9 cellular contexts compared by ENCODE assay signal in the genomic region with DNA sequence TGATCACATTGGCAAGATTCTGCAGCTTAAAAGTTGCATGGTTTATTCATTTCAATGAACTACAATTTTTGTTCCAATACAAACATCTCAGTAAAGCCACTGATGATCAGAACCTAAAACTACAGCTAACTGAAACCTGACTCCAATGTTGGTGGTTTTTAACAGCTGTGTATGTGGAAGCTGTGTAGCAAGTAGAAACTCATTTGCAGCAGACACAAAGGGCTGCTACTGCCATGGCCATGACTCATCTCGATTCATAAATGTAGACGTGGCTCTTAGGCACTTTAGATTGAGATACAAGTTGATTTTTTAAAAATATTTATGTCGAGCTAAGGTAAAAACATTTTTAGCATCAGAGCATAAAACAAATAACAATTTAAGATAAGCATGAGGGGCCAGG. TPM values are rescaled to one million over a fixed set of nuclear protein-coding genes. Genes with fewer than 3 reads are reported as not detected.
DNase-seq lines count a peak whose midpoint lies in the region; ATAC-seq lines count a peak whose summit lies in the region.
"Had no signal": no experiment of that assay in that cellular context is flagged by ENCODE, and none has a peak within 500 bp of the region (broad histone marks: within the 10 kb centered on the region; RNA-seq: fewer than 3 reads in every experiment).

No MANE protein-coding gene starts in this region.

- H3K27ac Mint-ChIP-seq in activated T-helper 1 cell treated with anti-CD3 and anti-CD28 coated beads, Interleukin-12 subunit alpha, Interleukin-12 subunit beta, Interleukin-2, Interleukin-4 antibody, amounts not matched to agents 30 ng/mL and 10 ng/mL and 1 ng/mL, durations not matched to agents 14 hours and 24 hours and 36 hours = no peak overlapping the region

- intact Hi-C loops in activated T-helper 1 cell treated with anti-CD3 and anti-CD28 coated beads, Interleukin-12 subunit alpha, Interleukin-12 subunit beta, Interleukin-2, Interleukin-4 antibody, amounts not matched to agents 30 ng/mL and 10 ng/mL and 1 ng/mL, durations not matched to agents 14 hours and 24 hours and 36 hours (cut with micrococcal nuclease) = no loop called here

- no peak for ATAC-seq in activated CD4-positive, CD25-positive, alpha-beta regulatory T cell treated with anti-CD3 and anti-CD28 coated beads, Interleukin-2, amount 50 U/mL, for 24 hours
- ATAC-seq: HepG2 had no signal

- H3K27me3 Mint-ChIP-seq in activated T-helper 1 cell treated with anti-CD3 and anti-CD28 coated beads, Interleukin-12 subunit alpha, Interleukin-12 subunit beta, Interleukin-2, Interleukin-4 antibody, amounts not matched to agents 30 ng/mL and 10 ng/mL and 1 ng/mL, durations not matched to agents 14 hours and 24 hours and 36 hours (ENCODE audit: insufficient read depth) = peaks cover 6% of the 10 kb centered on the region

- no peaks in the 10 kb centered on the region for H3K9me3 Mint-ChIP-seq in activated T-helper 1 cell treated with anti-CD3 and anti-CD28 coated beads, Interleukin-12 subunit alpha, Interleukin-12 subunit beta, Interleukin-2, Interleukin-4 antibody, amounts not matched to agents 30 ng/mL and 10 ng/mL and 1 ng/mL, durations not matched to agents 14 hours and 24 hours and 36 hours

- no peaks in the 10 kb centered on the region for H3K36me3 Mint-ChIP-seq in activated T-helper 1 cell treated with anti-CD3 and anti-CD28 coated beads, Interleukin-12 subunit alpha, Interleukin-12 subunit beta, Interleukin-2, Interleukin-4 antibody, amounts not matched to agents 30 ng/mL and 10 ng/mL and 1 ng/mL, durations not matched to agents 14 hours and 24 hours and 36 hours (ENCODE audit: low read depth)

- DNase-seq in ELR (ENCODE audit: low read depth) = peak; percentile 72
- peak; percentile 88 for DNase-seq in H4 (ENCODE audit: low spot score)
- DNase-seq in NCI-H2107 treated with DMSO at 0.1 percent for 48 hours (lab: John Stamatoyannopoulos, UW; ENCODE audit: unreplicated experiment) = peak; percentile 78
- DNase-seq in fibroblast of the conjunctiva (ENCODE audit: low read depth) = peak; percentile 88
- DNase-seq in activated T-helper 1 cell treated with anti-CD3 and anti-CD28 coated beads, Interleukin-12 subunit alpha, Interleukin-12 subunit beta, Interleukin-2, Interleukin-4 antibody, amounts not matched to agents 30 ng/mL and 10 ng/mL and 1 ng/mL, durations not matched to agents 14 hours and 24 hours and 36 hours (ENCODE audit: low spot score) = no peak
- DNase-seq in activated naive CD4-positive, alpha-beta T cell treated with anti-CD3 and anti-CD28 coated beads, Interleukin-2, amount 50 U/mL, for 16 hours = no peak
- no peak for DNase-seq in SKM-1 treated with dmso at 0.1 percent for 144 hours (lab: John Stamatoyannopoulos, UW; ENCODE audit: unreplicated experiment)

- no peaks in the 10 kb centered on the region for H3K4me1 Mint-ChIP-seq in activated T-helper 1 cell treated with anti-CD3 and anti-CD28 coated beads, Interleukin-12 subunit alpha, Interleukin-12 subunit beta, Interleukin-2, Interleukin-4 antibody, amounts not matched to agents 30 ng/mL and 10 ng/mL and 1 ng/mL, durations not matched to agents 14 hours and 24 hours and 36 hours (ENCODE audit: low read depth)

- H3K4me3 Mint-ChIP-seq in activated T-helper 1 cell treated with anti-CD3 and anti-CD28 coated beads, Interleukin-12 subunit alpha, Interleukin-12 subunit beta, Interleukin-2, Interleukin-4 antibody, amounts not matched to agents 30 ng/mL and 10 ng/mL and 1 ng/mL, durations not matched to agents 14 hours and 24 hours and 36 hours = no peak overlapping the region

RNA-seq across cellular contexts. Expression of gene MAP3K4, which starts 19.5 kb away (rescaled TPM):
- total RNA-seq in H4 (2014; rRNA removed; shearing (Covaris generic)) = 10.3 and 10.5 TPM in 2 replicates
- total RNA-seq in activated T-helper 1 cell treated with anti-CD3 and anti-CD28 coated beads, Interleukin-12 subunit alpha, Interleukin-12 subunit beta, Interleukin-2, Interleukin-4 antibody, amounts not matched to agents 30 ng/mL and 10 ng/mL and 1 ng/mL, durations not matched to agents 14 hours and 24 hours and 36 hours = 46.3 and 47.0 TPM in 2 replicates

Comparison
In these comparisons a context has a peak if more than half of its experiments do, and no peak if none do; other contexts are left out.
1. DNase-seq: peak in ELR (single experiment), H4 (single experiment), NCI-H2107 treated with DMSO at 0.1 percent for 48 hours (single experiment) and fibroblast of the conjunctiva (single experiment); none in activated T-helper 1 cell treated with anti-CD3 and anti-CD28 coated beads, Interleukin-12 subunit alpha, Interleukin-12 subunit beta, Interleukin-2, Interleukin-4 antibody, amounts not matched to agents 30 ng/mL and 10 ng/mL and 1 ng/mL, durations not matched to agents 14 hours and 24 hours and 36 hours (single experiment), activated naive CD4-positive, alpha-beta T cell treated with anti-CD3 and anti-CD28 coated beads, Interleukin-2, amount 50 U/mL, for 16 hours (single experiment) and SKM-1 treated with dmso at 0.1 percent for 144 hours (single experiment).